In the genomic region with DNA sequence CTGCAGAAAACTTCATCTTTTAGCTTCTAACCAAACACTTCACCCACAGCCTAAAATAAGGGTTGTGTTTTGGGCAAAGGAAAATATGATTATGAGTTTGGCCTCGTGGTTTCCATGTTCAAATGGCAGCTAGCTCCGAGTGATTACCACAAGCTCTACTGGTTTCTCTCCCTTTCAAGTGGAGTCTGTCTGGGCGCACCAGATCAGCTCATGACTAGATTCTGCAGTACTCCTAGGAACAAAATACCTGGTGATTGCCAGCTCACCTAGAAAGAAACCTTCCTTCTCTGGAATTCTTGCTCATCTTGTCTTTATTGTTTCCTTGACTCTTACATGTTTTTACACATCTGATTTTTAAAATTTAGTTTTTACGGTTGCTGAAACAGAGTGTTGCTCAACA, we compare ENCODE assay signal across 24 cellular contexts.
"Had no signal": no experiment of that assay in that cellular context is flagged by ENCODE, and none has a peak within 500 bp of the region (broad histone marks: within the 10 kb centered on the region; RNA-seq: fewer than 3 reads in every experiment).

No MANE protein-coding gene starts in this region.

- H3K4me3 Mint-ChIP-seq: activated CD4-positive, alpha-beta memory T cell treated with anti-CD3 and anti-CD28 coated beads for 36 hours; activated naive CD4-positive, alpha-beta T cell treated with anti-CD3 and anti-CD28 coated beads for 36 hours; activated naive CD8-positive, alpha-beta T cell treated with anti-CD3 and anti-CD28 coated beads, Interleukin-2, amount 10 ng/mL, durations not matched to agents 7 days and 5 days; activated T-cell treated with anti-CD3 and anti-CD28 coated beads, Interleukin-2, amount 50 U/mL, for 72 hours; dendritic cell treated with granulocyte-macrophage colony-stimulating factor and Interleukin-4, amounts not matched to agents 40 ng/mL and 50 ng/mL, for 4 days; naive thymus-derived CD4-positive, alpha-beta T cell; neural crest cell had no signal

- H3K9me3 ChIP-seq: gastroesophageal sphincter, thoracic aorta, upper lobe of right lung had no signal

- DNase-seq: activated CD4-positive, alpha-beta memory T cell treated with anti-CD3 and anti-CD28 coated beads for 36 hours; activated CD4-positive, alpha-beta T cell treated with anti-CD3 and anti-CD28 coated beads for 48 hours; activated CD4-positive, CD25-positive, alpha-beta regulatory T cell; activated effector memory CD4-positive, alpha-beta T cell treated with Interleukin-2 at 50 U/mL for 16 hours; activated naive CD4-positive, alpha-beta T cell treated with anti-CD3 and anti-CD28 coated beads for 36 hours; activated naive CD8-positive, alpha-beta T cell treated with anti-CD3 and anti-CD28 coated beads, Interleukin-2, amount 10 ng/mL, durations not matched to agents 7 days and 5 days; activated T-cell treated with anti-CD3 and anti-CD28 coated beads, Interleukin-2, amount 50 U/mL, for 72 hours; amniotic stem cell; effector CD4-positive, alpha-beta T cell; head of caudate nucleus; naive thymus-derived CD4-positive, alpha-beta T cell; posterior cingulate gyrus; stimulated activated CD4-positive, alpha-beta T cell treated with anti-CD3 and anti-CD28 coated beads, Interleukin-2, amount 100 ng/mL, for 48 hours; stimulated activated CD8-positive, alpha-beta memory T cell treated with anti-CD3 and anti-CD28 coated beads, Interleukin-4, amount 100 ng/mL, for 48 hours; stimulated activated naive CD4-positive, alpha-beta T cell; T-helper 1 cell; upper lobe of right lung had no signal

- H3K27me3 Mint-ChIP-seq: activated CD4-positive, alpha-beta memory T cell treated with anti-CD3 and anti-CD28 coated beads for 36 hours; activated naive CD8-positive, alpha-beta T cell treated with anti-CD3 and anti-CD28 coated beads, Interleukin-2, amount 10 ng/mL, durations not matched to agents 7 days and 5 days; dendritic cell treated with granulocyte-macrophage colony-stimulating factor and Interleukin-4, amounts not matched to agents 40 ng/mL and 50 ng/mL, for 4 days; naive thymus-derived CD4-positive, alpha-beta T cell had no signal

- H3K27ac ChIP-seq: cardiac muscle cell, gastroesophageal sphincter, thoracic aorta, upper lobe of right lung had no signal

- H3K4me1 ChIP-seq: gastroesophageal sphincter, upper lobe of right lung had no signal

- H3K4me1 Mint-ChIP-seq: activated naive CD8-positive, alpha-beta T cell treated with anti-CD3 and anti-CD28 coated beads, Interleukin-2, amount 10 ng/mL, durations not matched to agents 7 days and 5 days; naive thymus-derived CD4-positive, alpha-beta T cell; neural crest cell had no signal

- H3K4me3 ChIP-seq: cardiac muscle cell, gastroesophageal sphincter, lung, thoracic aorta, upper lobe of right lung had no signal

- H3K27me3 ChIP-seq: cardiac muscle cell, gastroesophageal sphincter, upper lobe of right lung had no signal

- ATAC-seq: activated T-cell treated with anti-CD3 and anti-CD28 coated beads, Interleukin-2, amount 50 U/mL, for 72 hours; gastroesophageal sphincter; left lobe of liver; naive thymus-derived CD4-positive, alpha-beta T cell; upper lobe of right lung had no signal

- H3K36me3 Mint-ChIP-seq: activated CD4-positive, alpha-beta memory T cell treated with anti-CD3 and anti-CD28 coated beads for 36 hours; activated naive CD8-positive, alpha-beta T cell treated with anti-CD3 and anti-CD28 coated beads, Interleukin-2, amount 10 ng/mL, durations not matched to agents 7 days and 5 days; naive thymus-derived CD4-positive, alpha-beta T cell had no signal

- H3K36me3 ChIP-seq: cardiac muscle cell, gastroesophageal sphincter, thoracic aorta, upper lobe of right lung had no signal

- H3K27ac Mint-ChIP-seq: activated CD4-positive, alpha-beta memory T cell treated with anti-CD3 and anti-CD28 coated beads for 36 hours; activated naive CD4-positive, alpha-beta T cell treated with anti-CD3 and anti-CD28 coated beads for 36 hours; activated naive CD8-positive, alpha-beta T cell treated with anti-CD3 and anti-CD28 coated beads, Interleukin-2, amount 10 ng/mL, durations not matched to agents 7 days and 5 days; activated T-cell treated with anti-CD3 and anti-CD28 coated beads, Interleukin-2, amount 50 U/mL, for 72 hours; dendritic cell treated with granulocyte-macrophage colony-stimulating factor and Interleukin-4, amounts not matched to agents 40 ng/mL and 50 ng/mL, for 4 days; naive thymus-derived CD4-positive, alpha-beta T cell had no signal
